ENCODE assay signal across 1 cellular context in the genomic region with DNA sequence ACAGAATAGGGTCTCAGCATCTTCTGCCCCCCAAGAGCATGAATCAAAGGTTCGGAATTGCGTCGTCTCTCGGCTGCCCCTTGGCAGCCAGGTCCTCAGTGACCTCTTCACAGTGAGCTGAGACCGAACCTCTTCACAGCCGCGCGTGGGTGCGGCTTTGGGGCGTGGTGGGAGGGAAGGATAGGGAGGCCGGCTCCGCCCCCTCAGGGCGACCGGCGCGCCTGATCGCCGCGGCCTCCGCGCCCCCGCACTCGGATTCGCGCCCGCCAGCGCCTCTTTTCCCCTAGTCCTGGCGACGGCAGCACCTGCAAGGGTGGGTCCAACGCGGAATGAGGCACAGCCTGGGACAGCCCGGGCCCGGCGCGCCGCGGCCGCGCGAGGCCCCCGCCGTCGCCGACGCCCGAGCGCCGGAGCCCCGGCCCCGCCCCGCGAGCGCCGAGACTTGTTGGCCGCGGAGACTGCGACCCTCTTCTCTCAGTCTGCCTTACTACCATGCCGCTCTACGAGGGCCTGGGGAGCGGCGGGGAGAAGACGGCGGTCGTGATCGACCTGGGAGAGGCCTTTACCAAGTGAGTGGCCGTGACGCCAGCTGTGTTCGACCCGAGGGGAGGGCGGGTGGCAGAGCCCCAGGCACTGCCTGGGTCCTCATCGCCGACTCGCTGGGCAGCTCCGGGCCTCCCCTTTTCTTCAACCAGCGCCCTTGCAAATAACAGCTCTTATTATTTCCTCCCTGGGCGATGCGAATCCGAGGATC.
A peak's percentile ranks its signal among the peaks of the same experiment; 100 is the strongest.
TF ChIP-seq lines count a peak whose summit lies in the region.

A gene (plus strand): TSS at position 424 of the 754 bp plus-strand sequence. CDS start 69 bp downstream, at position 493.

TF ChIP-seq in K562, 482 proteins besides CTCF, POLR2A, EP300 and RAD21 (continued from another document and continues in another):
- TF ChIP-seq, protein P1, sequence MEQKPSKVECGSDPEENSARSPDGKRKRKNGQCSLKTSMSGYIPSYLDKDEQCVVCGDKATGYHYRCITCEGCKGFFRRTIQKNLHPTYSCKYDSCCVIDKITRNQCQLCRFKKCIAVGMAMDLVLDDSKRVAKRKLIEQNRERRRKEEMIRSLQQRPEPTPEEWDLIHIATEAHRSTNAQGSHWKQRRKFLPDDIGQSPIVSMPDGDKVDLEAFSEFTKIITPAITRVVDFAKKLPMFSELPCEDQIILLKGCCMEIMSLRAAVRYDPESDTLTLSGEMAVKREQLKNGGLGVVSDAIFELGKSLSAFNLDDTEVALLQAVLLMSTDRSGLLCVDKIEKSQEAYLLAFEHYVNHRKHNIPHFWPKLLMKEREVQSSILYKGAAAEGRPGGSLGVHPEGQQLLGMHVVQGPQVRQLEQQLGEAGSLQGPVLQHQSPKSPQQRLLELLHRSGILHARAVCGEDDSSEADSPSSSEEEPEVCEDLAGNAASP (IDR thresholded peaks at IDR 0.05) = no peak
- TF ChIP-seq ARHGAP35 (IDR thresholded peaks at IDR 0.05; ENCODE audit: partially characterized antibody) (no peak), YY1 (IDR thresholded peaks at IDR 0.05; ENCODE audit: borderline replicate concordance in 1 of 3, control insufficient read depth in 1 of 3, extremely low read depth in 1 of 3, insufficient read depth in 3 of 3, insufficient read length in 1 of 3, insufficient replicate concordance in 2 of 3, low read depth in 1 of 3, low read length in 2 of 3) (no peak), POLR3A (IDR thresholded peaks at IDR 0.05; ENCODE audit: borderline replicate concordance, extremely low read depth, insufficient read depth, insufficient read length) (no peak), ZNF644 (tag; IDR thresholded peaks at IDR 0.05; ENCODE audit: low read depth) (no peak), TCF7 (IDR thresholded peaks at IDR 0.05; ENCODE audit: borderline replicate concordance) (no peak), HMGN3 (IDR thresholded peaks at IDR 0.05; ENCODE audit: borderline replicate concordance, extremely low read depth, insufficient read length, low read depth, low read length) (peak; percentile 71), TCF3 (CRISPR knock-in tag; IDR thresholded peaks at IDR 0.05) (0 out of 2 replicates have a peak, but pooled peaks have one; percentile 18), ZNF232 (CRISPR knock-in tag; IDR thresholded peaks at IDR 0.05) (no peak), MAZ (CRISPR knock-in tag; conservative IDR thresholded peaks at IDR 0.05 in 1 of 2, IDR thresholded peaks at IDR 0.05 in 1 of 2) (peak; percentile 51 to 65; a peak in 3 of 4 replicates), HDAC2 (IDR thresholded peaks at IDR 0.05) (peak; percentile 34; the same call in 1 of the 2 replicates), KDM5B (IDR thresholded peaks at IDR 0.05; ENCODE audit: insufficient replicate concordance, low read depth, low read length) (peak; percentile 37), BRCA1 (IDR thresholded peaks at IDR 0.05) (no peak), BRCA1 (CRISPR knock-in tag; IDR thresholded peaks at IDR 0.05) (no peak), ZFX (CRISPR knock-in tag; IDR thresholded peaks at IDR 0.05) (peak; percentile 77), NCOA2 (IDR thresholded peaks at IDR 0.05; ENCODE audit: partially characterized antibody in 2 of 2) (peak in 1 of 2 experiments; percentile 95), PTBP1 (IDR thresholded peaks at IDR 0.05; ENCODE audit: low read depth, low read length) (no peak), HEY1 (CRISPR knock-in tag; IDR thresholded peaks at IDR 0.05; ENCODE audit: borderline replicate concordance) (no peak), C11orf30 (IDR thresholded peaks at IDR 0.05; ENCODE audit: low read depth) (0 out of 2 replicates have a peak, but pooled peaks have one; percentile 5), HDAC1 (IDR thresholded peaks at IDR 0.05) (0 out of 4 replicates have a peak, but pooled peaks of 1 of the 2 experiments have one; percentile 18), ZNF143 (CRISPR knock-in tag; IDR thresholded peaks at IDR 0.05) (no peak), MBD2 (IDR thresholded peaks at IDR 0.05; ENCODE audit: borderline replicate concordance, low read depth) (0 out of 2 replicates have a peak, but pooled peaks have one; percentile 4), KLF6 (CRISPR knock-in tag; IDR thresholded peaks at IDR 0.05; ENCODE audit: borderline replicate concordance) (peak; percentile 38; the same call in 1 of the 2 replicates), ZNF668 (CRISPR knock-in tag; IDR thresholded peaks at IDR 0.05) (no peak), PCBP2 (IDR thresholded peaks at IDR 0.05; ENCODE audit: low read depth, low read length, poor library complexity, severe bottlenecking) (no peak), KAT8 (IDR thresholded peaks at IDR 0.05; ENCODE audit: low read depth) (no peak), TAF1 (IDR thresholded peaks at IDR 0.05; ENCODE audit: control insufficient read depth, extremely low read depth, insufficient read depth, low read length, severe bottlenecking) (peak; percentile 18), NR2C2 (CRISPR knock-in tag; IDR thresholded peaks at IDR 0.05) (no peak), NR2C2 (tag; IDR thresholded peaks at IDR 0.05) (peak; percentile 41; the same call in 1 of the 2 replicates), ZNF124 (CRISPR knock-in tag; IDR thresholded peaks at IDR 0.05) (no peak), PHF8 (IDR thresholded peaks at IDR 0.05; ENCODE audit: borderline replicate concordance, low read length) (peak; percentile 83; the same call in 1 of the 2 replicates), SREBF1 (IDR thresholded peaks at IDR 0.05; ENCODE audit: borderline replicate concordance, low read depth, low read length) (no peak), MEF2A (IDR thresholded peaks at IDR 0.05; ENCODE audit: control insufficient read depth, low read depth, low read length) (no peak)
- TF ChIP-seq, protein P2, sequence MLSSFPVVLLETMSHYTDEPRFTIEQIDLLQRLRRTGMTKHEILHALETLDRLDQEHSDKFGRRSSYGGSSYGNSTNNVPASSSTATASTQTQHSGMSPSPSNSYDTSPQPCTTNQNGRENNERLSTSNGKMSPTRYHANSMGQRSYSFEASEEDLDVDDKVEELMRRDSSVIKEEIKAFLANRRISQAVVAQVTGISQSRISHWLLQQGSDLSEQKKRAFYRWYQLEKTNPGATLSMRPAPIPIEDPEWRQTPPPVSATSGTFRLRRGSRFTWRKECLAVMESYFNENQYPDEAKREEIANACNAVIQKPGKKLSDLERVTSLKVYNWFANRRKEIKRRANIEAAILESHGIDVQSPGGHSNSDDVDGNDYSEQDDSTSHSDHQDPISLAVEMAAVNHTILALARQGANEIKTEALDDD (IDR thresholded peaks at IDR 0.05) = no peak
- TF ChIP-seq, protein P3, sequence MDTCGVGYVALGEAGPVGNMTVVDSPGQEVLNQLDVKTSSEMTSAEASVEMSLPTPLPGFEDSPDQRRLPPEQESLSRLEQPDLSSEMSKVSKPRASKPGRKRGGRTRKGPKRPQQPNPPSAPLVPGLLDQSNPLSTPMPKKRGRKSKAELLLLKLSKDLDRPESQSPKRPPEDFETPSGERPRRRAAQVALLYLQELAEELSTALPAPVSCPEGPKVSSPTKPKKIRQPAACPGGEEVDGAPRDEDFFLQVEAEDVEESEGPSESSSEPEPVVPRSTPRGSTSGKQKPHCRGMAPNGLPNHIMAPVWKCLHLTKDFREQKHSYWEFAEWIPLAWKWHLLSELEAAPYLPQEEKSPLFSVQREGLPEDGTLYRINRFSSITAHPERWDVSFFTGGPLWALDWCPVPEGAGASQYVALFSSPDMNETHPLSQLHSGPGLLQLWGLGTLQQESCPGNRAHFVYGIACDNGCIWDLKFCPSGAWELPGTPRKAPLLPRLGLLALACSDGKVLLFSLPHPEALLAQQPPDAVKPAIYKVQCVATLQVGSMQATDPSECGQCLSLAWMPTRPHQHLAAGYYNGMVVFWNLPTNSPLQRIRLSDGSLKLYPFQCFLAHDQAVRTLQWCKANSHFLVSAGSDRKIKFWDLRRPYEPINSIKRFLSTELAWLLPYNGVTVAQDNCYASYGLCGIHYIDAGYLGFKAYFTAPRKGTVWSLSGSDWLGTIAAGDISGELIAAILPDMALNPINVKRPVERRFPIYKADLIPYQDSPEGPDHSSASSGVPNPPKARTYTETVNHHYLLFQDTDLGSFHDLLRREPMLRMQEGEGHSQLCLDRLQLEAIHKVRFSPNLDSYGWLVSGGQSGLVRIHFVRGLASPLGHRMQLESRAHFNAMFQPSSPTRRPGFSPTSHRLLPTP (IDR thresholded peaks at IDR 0.05; ENCODE audit: borderline replicate concordance, extremely low read depth, insufficient read length) = no peak
- TF ChIP-seq, protein P4, sequence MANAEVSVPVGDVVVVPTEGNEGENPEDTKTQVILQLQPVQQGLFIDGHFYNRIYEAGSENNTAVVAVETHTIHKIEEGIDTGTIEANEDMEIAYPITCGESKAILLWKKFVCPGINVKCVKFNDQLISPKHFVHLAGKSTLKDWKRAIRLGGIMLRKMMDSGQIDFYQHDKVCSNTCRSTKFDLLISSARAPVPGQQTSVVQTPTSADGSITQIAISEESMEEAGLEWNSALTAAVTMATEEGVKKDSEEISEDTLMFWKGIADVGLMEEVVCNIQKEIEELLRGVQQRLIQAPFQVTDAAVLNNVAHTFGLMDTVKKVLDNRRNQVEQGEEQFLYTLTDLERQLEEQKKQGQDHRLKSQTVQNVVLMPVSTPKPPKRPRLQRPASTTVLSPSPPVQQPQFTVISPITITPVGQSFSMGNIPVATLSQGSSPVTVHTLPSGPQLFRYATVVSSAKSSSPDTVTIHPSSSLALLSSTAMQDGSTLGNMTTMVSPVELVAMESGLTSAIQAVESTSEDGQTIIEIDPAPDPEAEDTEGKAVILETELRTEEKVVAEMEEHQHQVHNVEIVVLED (CRISPR knock-in tag; IDR thresholded peaks at IDR 0.05) = peak; percentile 78
- TF ChIP-seq, protein P5, sequence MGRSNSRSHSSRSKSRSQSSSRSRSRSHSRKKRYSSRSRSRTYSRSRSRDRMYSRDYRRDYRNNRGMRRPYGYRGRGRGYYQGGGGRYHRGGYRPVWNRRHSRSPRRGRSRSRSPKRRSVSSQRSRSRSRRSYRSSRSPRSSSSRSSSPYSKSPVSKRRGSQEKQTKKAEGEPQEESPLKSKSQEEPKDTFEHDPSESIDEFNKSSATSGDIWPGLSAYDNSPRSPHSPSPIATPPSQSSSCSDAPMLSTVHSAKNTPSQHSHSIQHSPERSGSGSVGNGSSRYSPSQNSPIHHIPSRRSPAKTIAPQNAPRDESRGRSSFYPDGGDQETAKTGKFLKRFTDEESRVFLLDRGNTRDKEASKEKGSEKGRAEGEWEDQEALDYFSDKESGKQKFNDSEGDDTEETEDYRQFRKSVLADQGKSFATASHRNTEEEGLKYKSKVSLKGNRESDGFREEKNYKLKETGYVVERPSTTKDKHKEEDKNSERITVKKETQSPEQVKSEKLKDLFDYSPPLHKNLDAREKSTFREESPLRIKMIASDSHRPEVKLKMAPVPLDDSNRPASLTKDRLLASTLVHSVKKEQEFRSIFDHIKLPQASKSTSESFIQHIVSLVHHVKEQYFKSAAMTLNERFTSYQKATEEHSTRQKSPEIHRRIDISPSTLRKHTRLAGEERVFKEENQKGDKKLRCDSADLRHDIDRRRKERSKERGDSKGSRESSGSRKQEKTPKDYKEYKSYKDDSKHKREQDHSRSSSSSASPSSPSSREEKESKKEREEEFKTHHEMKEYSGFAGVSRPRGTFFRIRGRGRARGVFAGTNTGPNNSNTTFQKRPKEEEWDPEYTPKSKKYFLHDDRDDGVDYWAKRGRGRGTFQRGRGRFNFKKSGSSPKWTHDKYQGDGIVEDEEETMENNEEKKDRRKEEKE (IDR thresholded peaks at IDR 0.05; ENCODE audit: borderline replicate concordance in 1 of 2, control insufficient read depth in 1 of 2, low read depth in 2 of 2, low read length in 1 of 2) = no peak
- TF ChIP-seq, protein P6, sequence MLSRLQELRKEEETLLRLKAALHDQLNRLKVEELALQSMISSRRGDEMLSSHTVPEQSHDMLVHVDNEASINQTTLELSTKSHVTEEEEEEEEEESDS (CRISPR knock-in tag; IDR thresholded peaks at IDR 0.05) = no peak
- TF ChIP-seq, protein P7, sequence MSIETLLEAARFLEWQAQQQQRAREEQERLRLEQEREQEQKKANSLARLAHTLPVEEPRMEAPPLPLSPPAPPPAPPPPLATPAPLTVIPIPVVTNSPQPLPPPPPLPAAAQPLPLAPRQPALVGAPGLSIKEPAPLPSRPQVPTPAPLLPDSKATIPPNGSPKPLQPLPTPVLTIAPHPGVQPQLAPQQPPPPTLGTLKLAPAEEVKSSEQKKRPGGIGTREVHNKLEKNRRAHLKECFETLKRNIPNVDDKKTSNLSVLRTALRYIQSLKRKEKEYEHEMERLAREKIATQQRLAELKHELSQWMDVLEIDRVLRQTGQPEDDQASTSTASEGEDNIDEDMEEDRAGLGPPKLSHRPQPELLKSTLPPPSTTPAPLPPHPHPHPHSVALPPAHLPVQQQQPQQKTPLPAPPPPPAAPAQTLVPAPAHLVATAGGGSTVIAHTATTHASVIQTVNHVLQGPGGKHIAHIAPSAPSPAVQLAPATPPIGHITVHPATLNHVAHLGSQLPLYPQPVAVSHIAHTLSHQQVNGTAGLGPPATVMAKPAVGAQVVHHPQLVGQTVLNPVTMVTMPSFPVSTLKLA (conservative IDR thresholded peaks at IDR 0.05) = peak; percentile 30 to 65; a peak in 3 of 4 replicates
